In the genomic region with DNA sequence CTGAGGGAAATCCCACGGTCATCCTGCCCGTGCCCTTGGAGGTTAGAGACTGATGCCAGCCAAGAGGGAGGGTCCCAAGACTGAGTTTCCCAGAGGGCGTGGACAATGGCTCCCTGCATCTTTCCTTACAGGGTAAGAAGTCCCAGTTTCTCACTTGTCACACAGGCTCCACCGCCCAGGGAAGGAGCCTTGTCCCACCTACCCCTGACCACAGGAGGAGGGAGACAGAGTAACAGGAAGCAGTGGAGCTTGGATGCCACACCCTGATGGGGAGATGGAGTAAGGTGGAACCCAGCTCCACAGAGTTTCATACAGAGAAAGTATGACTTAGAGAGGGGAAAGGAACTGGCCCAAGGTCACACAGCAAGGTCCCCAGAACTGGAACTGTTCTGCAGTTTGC, we compare ENCODE assay signal across 20 cellular contexts. TPM values are rescaled to one million over a fixed set of nuclear protein-coding genes. Genes with fewer than 3 reads are reported as not detected.
"Had no signal": no experiment of that assay in that cellular context is flagged by ENCODE, and none has a peak within 500 bp of the region (broad histone marks: within the 10 kb centered on the region; RNA-seq: fewer than 3 reads in every experiment).

No MANE protein-coding gene starts in this region.

- H3K4me3 Mint-ChIP-seq: activated naive CD8-positive, alpha-beta T cell; effector memory CD8-positive, alpha-beta T cell; mesothelial cell of epicardium; nephron; T-helper 1 cell treated with Interleukin-12 subunit alpha and Interleukin-12 subunit beta and Interleukin-4 antibody, amounts not matched to agents 30 μg/mL and 1 μg/mL, for 36 hours had no signal

- H3K27ac Mint-ChIP-seq: activated naive CD8-positive, alpha-beta T cell; mesothelial cell of epicardium; nephron; progenitor cell of endocrine pancreas; T-helper 1 cell treated with Interleukin-12 subunit alpha and Interleukin-12 subunit beta and Interleukin-4 antibody, amounts not matched to agents 30 μg/mL and 1 μg/mL, for 36 hours had no signal

- DNase-seq: activated CD4-positive, alpha-beta T cell treated with anti-CD3 and anti-CD28 coated beads for 1 hour; activated CD4-positive, alpha-beta T cell treated with anti-CD3 and anti-CD28 coated beads, Interleukin-2, amount 50 U/mL, for 48 hours; activated gamma-delta T cell; amygdala; dermis blood vessel endothelial cell; effector memory CD8-positive, alpha-beta T cell; left colon; lower lobe of right lung; nucleus accumbens; right cardiac atrium; stimulated activated CD4-positive, alpha-beta T cell treated with anti-CD3 and anti-CD28 coated beads, Interleukin-2, amount 100 ng/mL, for 24 hours; stomach; testis; upper lobe of left lung had no signal

- H3K4me1 Mint-ChIP-seq: mesothelial cell of epicardium, nephron had no signal

- H3K36me3 Mint-ChIP-seq: activated naive CD8-positive, alpha-beta T cell; mesothelial cell of epicardium had no signal

- ATAC-seq: effector memory CD8-positive, alpha-beta T cell; left colon; lower lobe of right lung; right cardiac atrium had no signal

- H3K9me3 Mint-ChIP-seq: effector memory CD8-positive, alpha-beta T cell; mesothelial cell of epicardium; nephron; T-helper 1 cell treated with Interleukin-12 subunit alpha and Interleukin-12 subunit beta and Interleukin-4 antibody, amounts not matched to agents 30 μg/mL and 1 μg/mL, for 36 hours had no signal

- H3K27me3 Mint-ChIP-seq: effector memory CD8-positive, alpha-beta T cell had no signal

RNA-seq across cellular contexts. Expression of a gene that starts 9.4 kb away (rescaled TPM):
- total RNA-seq: chondrocyte had no signal
